10 cellular contexts compared by ENCODE assay signal in genomic region chr13:25046274-25046984, GRCh38. TPM values are rescaled to one million over a fixed set of nuclear protein-coding genes. Genes with fewer than 3 reads are reported as not detected.
A peak's percentile ranks its signal among the peaks of the same experiment; 100 is the strongest.
DNase-seq lines count a peak whose midpoint lies in the region; FAIRE-seq and TF ChIP-seq lines count a peak whose summit lies in the region.
"Had no signal": no experiment of that assay in that cellular context is flagged by ENCODE, and none has a peak within 500 bp of the region (broad histone marks: within the 10 kb centered on the region; RNA-seq: fewer than 3 reads in every experiment).

No MANE protein-coding gene starts in this region.

- H3K4me3 ChIP-seq in ascending aorta (peak overlapping the region; percentile 39 to 57), stomach (peak overlapping the region; percentile 18 to 41 (median 37))

- in situ Hi-C loops in G401 (cut with HindIII; ENCODE audit: low sequenced_read_pairs), result no loop called here

- TF ChIP-seq CTCF in ascending aorta (IDR thresholded peaks at IDR 0.05), result no peak
- TF ChIP-seq CTCF in stomach (IDR thresholded peaks at IDR 0.05), result no peak
- no peak for TF ChIP-seq CTCF in D721Med (IDR thresholded peaks at IDR 0.05; ENCODE audit: insufficient read depth, missing control alignments)

- no peak overlapping the region for H3K27ac ChIP-seq in ascending aorta
- no peak overlapping the region for H3K27ac ChIP-seq in stomach

- H3K9me3 ChIP-seq in ascending aorta (peaks cover 3 to 16% of the 10 kb centered on the region in 2 donors), stomach (peaks cover 0 to 11% (median 7%) of the 10 kb centered on the region in 4 donors)

- H3K4me1 Mint-ChIP-seq in activated T-helper 1 cell treated with anti-CD3 and anti-CD28 coated beads, Interleukin-12 subunit alpha, Interleukin-12 subunit beta, Interleukin-2, Interleukin-4 antibody, amounts not matched to agents 30 ng/mL and 10 ng/mL and 1 ng/mL, durations not matched to agents 14 hours and 24 hours and 36 hours (ENCODE audit: low read depth), result no peaks in the 10 kb centered on the region

- no peak for FAIRE-seq in D721Med (lab: Jason Lieb, UNC)
- FAIRE-seq: GM12892 had no signal

- H3K36me3 ChIP-seq in ascending aorta (no peaks in the 10 kb centered on the region), stomach (no peaks in the 10 kb centered on the region)

- peak; percentile 16 for DNase-seq in NCI-H2171 treated with DMSO at 0.1 percent for 48 hours (lab: John Stamatoyannopoulos, UW)
- no peak for DNase-seq in NCI-H2171 (lab: John Stamatoyannopoulos, UW)
- DNase-seq in ascending aorta (ENCODE audit: low spot score in 2 of 2), result no peak
- peak; percentile 66 for DNase-seq in iPS-NIHi11 (ENCODE audit: low spot score)
- DNase-seq in stomach, result no peak
- no peak for DNase-seq in activated T-helper 1 cell treated with anti-CD3 and anti-CD28 coated beads, Interleukin-12 subunit alpha, Interleukin-12 subunit beta, Interleukin-2, Interleukin-4 antibody, amounts not matched to agents 30 ng/mL and 10 ng/mL and 1 ng/mL, durations not matched to agents 14 hours and 24 hours and 36 hours (ENCODE audit: low spot score)
- DNase-seq in D721Med (ENCODE audit: insufficient read length, low spot score), result no peak
- DNase-seq in G401 (ENCODE audit: low spot score), result no peak
- DNase-seq: activated CD4-positive, alpha-beta memory T cell treated with anti-CD3 and anti-CD28 coated beads, Interleukin-2, amount 10 ng/mL, durations not matched to agents 7 days and 5 days had no signal

- no peaks in the 10 kb centered on the region for H3K4me1 ChIP-seq in ascending aorta
- peaks cover 5 to 13% (median 9%) of the 10 kb centered on the region in 4 donors for H3K4me1 ChIP-seq in stomach

- TF ChIP-seq POLR2A in stomach (IDR thresholded peaks at IDR 0.05), result no peak

- intact Hi-C loops in ascending aorta (cut with DNase I) (no loop called here), stomach (cut with DNase I; ENCODE audit: low total_unique reads) (no loop called here)
- intact Hi-C loops in activated T-helper 1 cell treated with anti-CD3 and anti-CD28 coated beads, Interleukin-12 subunit alpha, Interleukin-12 subunit beta, Interleukin-2, Interleukin-4 antibody, amounts not matched to agents 30 ng/mL and 10 ng/mL and 1 ng/mL, durations not matched to agents 14 hours and 24 hours and 36 hours (cut with micrococcal nuclease), result no loop called here

- no peaks in the 10 kb centered on the region for H3K36me3 Mint-ChIP-seq in activated T-helper 1 cell treated with anti-CD3 and anti-CD28 coated beads, Interleukin-12 subunit alpha, Interleukin-12 subunit beta, Interleukin-2, Interleukin-4 antibody, amounts not matched to agents 30 ng/mL and 10 ng/mL and 1 ng/mL, durations not matched to agents 14 hours and 24 hours and 36 hours (ENCODE audit: low read depth)

- peaks cover 70% of the 10 kb centered on the region for H3K27me3 Mint-ChIP-seq in activated T-helper 1 cell treated with anti-CD3 and anti-CD28 coated beads, Interleukin-12 subunit alpha, Interleukin-12 subunit beta, Interleukin-2, Interleukin-4 antibody, amounts not matched to agents 30 ng/mL and 10 ng/mL and 1 ng/mL, durations not matched to agents 14 hours and 24 hours and 36 hours (ENCODE audit: insufficient read depth)

- WGBS in stomach, 5 donors, result 14 to 19% (median 17%) methylated on average over 24 of the region's 24 CpGs

- H3K9me3 Mint-ChIP-seq in activated T-helper 1 cell treated with anti-CD3 and anti-CD28 coated beads, Interleukin-12 subunit alpha, Interleukin-12 subunit beta, Interleukin-2, Interleukin-4 antibody, amounts not matched to agents 30 ng/mL and 10 ng/mL and 1 ng/mL, durations not matched to agents 14 hours and 24 hours and 36 hours, result no peaks in the 10 kb centered on the region

- no peak overlapping the region for H3K27ac Mint-ChIP-seq in activated T-helper 1 cell treated with anti-CD3 and anti-CD28 coated beads, Interleukin-12 subunit alpha, Interleukin-12 subunit beta, Interleukin-2, Interleukin-4 antibody, amounts not matched to agents 30 ng/mL and 10 ng/mL and 1 ng/mL, durations not matched to agents 14 hours and 24 hours and 36 hours
- H3K27ac Mint-ChIP-seq: activated CD4-positive, alpha-beta memory T cell treated with anti-CD3 and anti-CD28 coated beads, Interleukin-2, amount 10 ng/mL, durations not matched to agents 7 days and 5 days had no signal

- TF ChIP-seq EP300 in stomach (IDR thresholded peaks at IDR 0.05), result no peak

- H3K27me3 ChIP-seq in ascending aorta (no peaks in the 10 kb centered on the region), stomach (peaks cover 0 to 86% (median 38%) of the 10 kb centered on the region in 3 donors)

- no peak overlapping the region for H3K4me3 Mint-ChIP-seq in activated T-helper 1 cell treated with anti-CD3 and anti-CD28 coated beads, Interleukin-12 subunit alpha, Interleukin-12 subunit beta, Interleukin-2, Interleukin-4 antibody, amounts not matched to agents 30 ng/mL and 10 ng/mL and 1 ng/mL, durations not matched to agents 14 hours and 24 hours and 36 hours
- H3K4me3 Mint-ChIP-seq: activated CD4-positive, alpha-beta memory T cell treated with anti-CD3 and anti-CD28 coated beads, Interleukin-2, amount 10 ng/mL, durations not matched to agents 7 days and 5 days had no signal

RNA-seq across cellular contexts. Expression of gene PABPC3, which starts 49.5 kb away (rescaled TPM):
- total RNA-seq in ascending aorta (not detected), stomach (under 1 TPM in 1 of 5 donors, not detected in 4; 0.29 TPM)
- polyA plus RNA-seq in stomach, result under 1 TPM in 1 of 3 donors, not detected in 2; 0.08 TPM
- total RNA-seq in activated T-helper 1 cell treated with anti-CD3 and anti-CD28 coated beads, Interleukin-12 subunit alpha, Interleukin-12 subunit beta, Interleukin-2, Interleukin-4 antibody, amounts not matched to agents 30 ng/mL and 10 ng/mL and 1 ng/mL, durations not matched to agents 14 hours and 24 hours and 36 hours, result 0.34 TPM in 2 replicates
- 0.12 and 0.24 TPM in 2 replicates for total RNA-seq in G401 (2014; rRNA removed; shearing (Covaris generic))

Comparison
In these comparisons a context has a peak if more than half of its experiments do, and no peak if none do; other contexts are left out.
1. DNase-seq: peak in NCI-H2171 treated with DMSO at 0.1 percent for 48 hours (single experiment) and iPS-NIHi11 (single experiment); none in NCI-H2171 (single experiment), ascending aorta (0 of 2), stomach (single experiment), activated T-helper 1 cell treated with anti-CD3 and anti-CD28 coated beads, Interleukin-12 subunit alpha, Interleukin-12 subunit beta, Interleukin-2, Interleukin-4 antibody, amounts not matched to agents 30 ng/mL and 10 ng/mL and 1 ng/mL, durations not matched to agents 14 hours and 24 hours and 36 hours (single experiment), D721Med (single experiment) and G401 (single experiment).